ENCODE assay signal across 6 cellular contexts in the genomic region with DNA sequence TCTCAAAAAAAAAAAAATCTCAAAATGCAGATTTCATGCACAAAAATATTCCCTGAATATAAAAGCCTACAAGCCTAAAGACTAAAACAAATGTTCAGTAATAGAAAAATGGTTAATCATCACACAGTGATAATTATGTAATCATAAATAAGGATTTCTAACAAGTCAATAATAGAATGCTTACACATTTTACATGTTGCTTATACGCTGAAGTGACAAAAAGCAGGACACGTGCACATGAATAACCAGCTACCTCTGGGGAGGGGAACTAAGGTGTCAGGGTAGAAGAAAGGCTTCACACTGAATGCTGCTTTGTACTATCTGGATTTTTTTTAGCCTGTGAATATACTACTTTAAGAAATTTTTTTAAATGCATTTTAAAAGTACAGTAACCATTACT.
"Had no signal": no experiment of that assay in that cellular context is flagged by ENCODE, and none has a peak within 500 bp of the region (broad histone marks: within the 10 kb centered on the region; RNA-seq: fewer than 3 reads in every experiment).

No MANE protein-coding gene starts in this region.

- H3K4me2 ChIP-seq: KMS-11 had no signal

- H3K27ac ChIP-seq: HL-60, KMS-11 had no signal

- H3K4me3 Mint-ChIP-seq: IgD-negative memory B cell had no signal

- H3K4me1 Mint-ChIP-seq: IgD-negative memory B cell had no signal

- H3K27ac Mint-ChIP-seq: IgD-negative memory B cell had no signal

- H3K27me3 Mint-ChIP-seq: IgD-negative memory B cell had no signal

- H3K9ac ChIP-seq: KMS-11 had no signal

- H3K9me3 Mint-ChIP-seq: IgD-negative memory B cell had no signal

- DNase-seq: IMR-90, KBM-7, KG1 had no signal
